In genomic region chr4:103498161-103499070, GRCh38 we compare ENCODE assay signal across 9 cellular contexts.
DNase-seq lines count a peak whose midpoint lies in the region; ATAC-seq and TF ChIP-seq lines count a peak whose summit lies in the region.
"Had no signal": no experiment of that assay in that cellular context is flagged by ENCODE, and none has a peak within 500 bp of the region (broad histone marks: within the 10 kb centered on the region; RNA-seq: fewer than 3 reads in every experiment).

No MANE protein-coding gene starts in this region.

- H3K4me3 ChIP-seq in epithelial cell of esophagus (ENCODE audit: low read length), result no peak overlapping the region
- H3K4me3 ChIP-seq in stomach, result no peak overlapping the region

- no peak overlapping the region for H3K27ac ChIP-seq in stomach
- H3K27ac ChIP-seq: VCaP had no signal

- no peaks in the 10 kb centered on the region for H3K4me1 ChIP-seq in stomach

- peak; percentile 38 for DNase-seq in GM03348 (ENCODE audit: low spot score)
- peak; percentile 49 for DNase-seq in epithelial cell of esophagus (ENCODE audit: low read depth)
- DNase-seq in mucosa of gallbladder (ENCODE audit: low spot score), result no peak
- DNase-seq in SKM-1 (lab: John Stamatoyannopoulos, UW; ENCODE audit: unreplicated experiment), result no peak
- DNase-seq in SKM-1 treated with dmso at 0.1 percent for 144 hours (lab: John Stamatoyannopoulos, UW; ENCODE audit: unreplicated experiment), result no peak
- no peak for DNase-seq in stomach

- TF ChIP-seq POLR2A in stomach (IDR thresholded peaks at IDR 0.05), result no peak

- H3K36me3 ChIP-seq in stomach, result no peaks in the 10 kb centered on the region

- intact Hi-C loops in stomach (cut with DNase I; ENCODE audit: low total_unique reads), result no loop called here

- H3K27me3 ChIP-seq in stomach, result no peaks in the 10 kb centered on the region

- ATAC-seq in GM21367 (IDR thresholded peaks at IDR 0.05; ENCODE audit: unreplicated experiment) (peak; percentile 86), HG03432 (IDR thresholded peaks at IDR 0.05; ENCODE audit: unreplicated experiment) (peak; percentile 87)

- WGBS in stomach, 5 donors, result 30 to 59% (median 48%) methylated on average over 8 of the region's 8 CpGs

- TF ChIP-seq CTCF in epithelial cell of esophagus (IDR thresholded peaks at IDR 0.05; ENCODE audit: insufficient read depth, low read depth, low read length, missing control alignments) (no peak), stomach (IDR thresholded peaks at IDR 0.05) (no peak)

- peaks cover 0 to 5% (median 2%) of the 10 kb centered on the region in 4 donors for H3K9me3 ChIP-seq in stomach

- no peak for TF ChIP-seq EP300 in stomach (IDR thresholded peaks at IDR 0.05)

Comparison
In these comparisons a context has a peak if more than half of its experiments do, and no peak if none do; other contexts are left out.
1. DNase-seq: peak in GM03348 (single experiment) and epithelial cell of esophagus (single experiment); none in mucosa of gallbladder (single experiment), SKM-1 (single experiment), SKM-1 treated with dmso at 0.1 percent for 144 hours (single experiment) and stomach (single experiment).